9 cellular contexts compared by ENCODE assay signal in genomic region chr2:121356058-121356640, GRCh38.
DNase-seq lines count a peak whose midpoint lies in the region; ATAC-seq, FAIRE-seq and TF ChIP-seq lines count a peak whose summit lies in the region.
"Had no signal": no experiment of that assay in that cellular context is flagged by ENCODE, and none has a peak within 500 bp of the region (broad histone marks: within the 10 kb centered on the region; RNA-seq: fewer than 3 reads in every experiment).

No MANE protein-coding gene starts in this region.

- peaks cover 28% of the 10 kb centered on the region for H3K36me3 ChIP-seq in CD8-positive, alpha-beta T cell (ENCODE audit: insufficient read depth, low read length)

- no peaks in the 10 kb centered on the region for H3K9me3 Mint-ChIP-seq in CD8-positive, alpha-beta T cell
- no peaks in the 10 kb centered on the region for H3K9me3 Mint-ChIP-seq in osteocyte (ENCODE audit: unreplicated experiment)
- H3K9me3 Mint-ChIP-seq in immature natural killer cell = no peaks in the 10 kb centered on the region

- H3K27ac Mint-ChIP-seq in CD8-positive, alpha-beta T cell = peak overlapping the region; percentile 46
- H3K27ac Mint-ChIP-seq in osteocyte (ENCODE audit: unreplicated experiment) (no peak overlapping the region), immature natural killer cell (peak overlapping the region in 2 of 6 donors; percentile 13 to 22)

- no peaks in the 10 kb centered on the region for H3K4me1 ChIP-seq in CD8-positive, alpha-beta T cell (ENCODE audit: insufficient read depth, low read length)

- H3K4me3 Mint-ChIP-seq in CD8-positive, alpha-beta T cell = no peak overlapping the region
- no peak overlapping the region for H3K4me3 Mint-ChIP-seq in osteocyte (ENCODE audit: unreplicated experiment)
- H3K4me3 Mint-ChIP-seq in immature natural killer cell = no peak overlapping the region

- CTCF ChIA-PET in CD8-positive, alpha-beta T cell (lab: Charles Lee) = interaction anchor here (0.9 to 2.7 kb wide), 6 partner anchors 9 to 21 kb away, joined by 3 to 7 read pairs (median 4); no protein-coding TSS in a partner anchor

- no peaks in the 10 kb centered on the region for H3K27me3 ChIP-seq in CD8-positive, alpha-beta T cell (ENCODE audit: insufficient read depth, low read length)
- H3K27me3 ChIP-seq: SJSA1 had no signal

- TF ChIP-seq CTCF in CD8-positive, alpha-beta T cell (IDR thresholded peaks at IDR 0.05) = peak; percentile 41
- TF ChIP-seq CTCF in fibroblast of villous mesenchyme (IDR thresholded peaks at IDR 0.05; ENCODE audit: insufficient read depth, low read depth, low read length) (peak; percentile 81), osteocyte (IDR thresholded peaks at IDR 0.05) (peak; percentile 76)

- intact Hi-C loops in CD8-positive, alpha-beta T cell (cut with DNase I, micrococcal nuclease) = no loop called here

- POLR2A ChIA-PET in CD8-positive, alpha-beta T cell (lab: Charles Lee) = no interaction called here

- H3K36me3 Mint-ChIP-seq in CD8-positive, alpha-beta T cell = peaks cover 83% of the 10 kb centered on the region
- peaks cover 31% of the 10 kb centered on the region for H3K36me3 Mint-ChIP-seq in osteocyte (ENCODE audit: unreplicated experiment)
- peaks cover 5 to 29% (median 8%) of the 10 kb centered on the region in 3 donors for H3K36me3 Mint-ChIP-seq in immature natural killer cell

- H3K27me3 Mint-ChIP-seq in CD8-positive, alpha-beta T cell (ENCODE audit: low read depth) = no peaks in the 10 kb centered on the region
- no peaks in the 10 kb centered on the region for H3K27me3 Mint-ChIP-seq in osteocyte (ENCODE audit: unreplicated experiment)
- H3K27me3 Mint-ChIP-seq in immature natural killer cell (ENCODE audit: low read depth in 3 of 3) = no peaks in the 10 kb centered on the region

- H3K9me3 ChIP-seq in CD8-positive, alpha-beta T cell (ENCODE audit: low read length) = no peaks in the 10 kb centered on the region
- H3K9me3 ChIP-seq: SJSA1 had no signal

- H3K4me1 Mint-ChIP-seq in CD8-positive, alpha-beta T cell (ENCODE audit: low read depth) = no peaks in the 10 kb centered on the region
- H3K4me1 Mint-ChIP-seq in osteocyte (ENCODE audit: unreplicated experiment) (peaks cover 3% of the 10 kb centered on the region), immature natural killer cell (peaks cover 0 to 11% of the 10 kb centered on the region in 2 donors)

- no peak overlapping the region for H3K4me3 ChIP-seq in CD8-positive, alpha-beta T cell (ENCODE audit: low read depth, low read length)
- H3K4me3 ChIP-seq in fibroblast of villous mesenchyme (ENCODE audit: low read depth, low read length) = no peak overlapping the region
- H3K4me3 ChIP-seq: SJSA1 had no signal

- peak in 1 of 7 experiments; percentile 34 for DNase-seq in CD8-positive, alpha-beta T cell
- DNase-seq in GM19239 (ENCODE audit: insufficient read length, low spot score) = peak; percentile 37
- DNase-seq in NCI-H1417 (lab: John Stamatoyannopoulos, UW) = peak; percentile 60 to 84 (median 77)
- peak; percentile 66 for DNase-seq in SKM-1 treated with dmso at 0.1 percent for 144 hours (lab: John Stamatoyannopoulos, UW; ENCODE audit: unreplicated experiment)
- DNase-seq in fibroblast of villous mesenchyme (ENCODE audit: low read depth) = peak; percentile 74
- DNase-seq in osteocyte (ENCODE audit: extremely low spot score, unreplicated experiment) = no peak
- DNase-seq in GOT3 (lab: John Stamatoyannopoulos, UW) = no peak
- DNase-seq in immature natural killer cell = no peak

- ATAC-seq in CD8-positive, alpha-beta T cell = no peak

- H3K27ac ChIP-seq in CD8-positive, alpha-beta T cell (ENCODE audit: low read depth, low read length) = no peak overlapping the region
- H3K27ac ChIP-seq: SJSA1 had no signal

- peak; percentile 47 for FAIRE-seq in GM19239 (lab: Jason Lieb, UNC)

Comparison
In these comparisons a context has a peak if more than half of its experiments do, and no peak if none do; other contexts are left out.
1. DNase-seq: peak in GM19239 (single experiment), NCI-H1417 (3 of 3), SKM-1 treated with dmso at 0.1 percent for 144 hours (single experiment) and fibroblast of villous mesenchyme (single experiment); none in osteocyte (single experiment), GOT3 (single experiment) and immature natural killer cell (0 of 3).
2. Peak in every context shown above with its lines, with median percentiles within 50 percentile points of each other: CTCF ChIP-seq.